In the genomic region with DNA sequence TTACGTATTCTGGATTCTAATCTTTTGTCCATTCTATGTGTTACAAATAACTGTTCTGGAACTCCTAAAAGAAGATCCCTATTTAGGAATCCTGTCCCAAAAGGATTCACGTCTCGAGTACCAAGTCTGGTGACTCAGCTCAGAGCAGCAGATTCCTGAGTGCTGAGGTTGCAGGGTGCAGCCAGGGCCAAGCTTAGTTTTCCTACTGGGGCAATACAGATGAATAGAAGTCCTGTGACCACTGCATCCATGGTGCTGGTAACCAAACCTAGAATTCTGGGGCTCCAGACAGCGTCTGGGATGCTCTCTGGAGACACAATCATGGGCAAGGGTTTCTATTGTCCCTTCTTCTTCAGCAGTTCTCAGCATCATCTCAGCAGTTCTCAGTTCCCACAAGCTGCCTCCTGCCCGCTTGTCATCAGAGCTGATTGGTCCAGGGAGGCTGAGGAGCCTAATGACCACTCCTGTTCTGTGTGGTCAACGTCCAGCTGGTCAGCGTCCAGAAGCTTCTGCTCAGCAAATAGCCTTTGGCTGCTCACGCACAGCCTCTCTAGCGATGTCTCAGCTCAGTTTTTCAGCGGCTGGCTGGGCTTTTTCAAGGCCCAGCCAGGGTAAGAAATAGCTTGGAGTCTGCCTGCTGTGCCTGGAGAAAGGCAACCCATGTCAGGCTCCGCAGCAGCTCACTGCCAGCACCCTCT, we compare ENCODE assay signal across 9 cellular contexts. TPM values are rescaled to one million over a fixed set of nuclear protein-coding genes. Genes with fewer than 3 reads are reported as not detected.
A peak's percentile ranks its signal among the peaks of the same experiment; 100 is the strongest.
DNase-seq lines count a peak whose midpoint lies in the region; ATAC-seq and TF ChIP-seq lines count a peak whose summit lies in the region.
"Had no signal": no experiment of that assay in that cellular context is flagged by ENCODE, and none has a peak within 500 bp of the region (broad histone marks: within the 10 kb centered on the region; RNA-seq: fewer than 3 reads in every experiment).

No MANE protein-coding gene starts in this region.

- no peaks in the 10 kb centered on the region for H3K9me3 Mint-ChIP-seq in endodermal cell
- no peaks in the 10 kb centered on the region for H3K9me3 Mint-ChIP-seq in T-helper 2 cell treated with Interferon-gamma antibody and Interleukin-4, amounts not matched to agents 5 μg/mL and 100 μg/mL, for 36 hours

- no peak for ATAC-seq in GM21723 (IDR thresholded peaks at IDR 0.05; ENCODE audit: unreplicated experiment)
- no peak for ATAC-seq in HG03342 (IDR thresholded peaks at IDR 0.05; ENCODE audit: unreplicated experiment)

- H3K36me3 Mint-ChIP-seq in endodermal cell (ENCODE audit: low read depth), result no peaks in the 10 kb centered on the region
- no peaks in the 10 kb centered on the region for H3K36me3 Mint-ChIP-seq in T-helper 2 cell treated with Interferon-gamma antibody and Interleukin-4, amounts not matched to agents 5 μg/mL and 100 μg/mL, for 36 hours (ENCODE audit: low read depth)

- peak; percentile 69 for DNase-seq in A172 (ENCODE audit: low spot score)
- peak; percentile 80 for DNase-seq in LHCN-M2 (ENCODE audit: low read depth)
- peak; percentile 62 for DNase-seq in endodermal cell
- DNase-seq in left kidney (ENCODE audit: low read depth, low spot score), result peak; percentile 21
- DNase-seq in T-helper 2 cell treated with Interferon-gamma antibody and Interleukin-4, amounts not matched to agents 5 μg/mL and 100 μg/mL, for 36 hours (ENCODE audit: low spot score), result no peak
- DNase-seq in cortex of kidney (lab: John Stamatoyannopoulos, UW), result no peak
- DNase-seq: testis had no signal

- H3K9me3 ChIP-seq in endodermal cell (ENCODE audit: control insufficient read depth, low read length), result no peaks in the 10 kb centered on the region
- H3K9me3 ChIP-seq: testis had no signal

- H3K27ac ChIP-seq in endodermal cell (ENCODE audit: low read depth, low read length), result no peak overlapping the region
- H3K27ac ChIP-seq: testis had no signal

- H3K4me1 Mint-ChIP-seq in endodermal cell, result no peaks in the 10 kb centered on the region
- peaks cover under 1% of the 10 kb centered on the region for H3K4me1 Mint-ChIP-seq in T-helper 2 cell treated with Interferon-gamma antibody and Interleukin-4, amounts not matched to agents 5 μg/mL and 100 μg/mL, for 36 hours (ENCODE audit: low read depth)

- H3K27me3 Mint-ChIP-seq in endodermal cell (ENCODE audit: insufficient read depth), result peaks cover 2% of the 10 kb centered on the region
- H3K27me3 Mint-ChIP-seq in T-helper 2 cell treated with Interferon-gamma antibody and Interleukin-4, amounts not matched to agents 5 μg/mL and 100 μg/mL, for 36 hours (ENCODE audit: low read depth), result peaks cover 5% of the 10 kb centered on the region

- no peak overlapping the region for H3K27ac Mint-ChIP-seq in endodermal cell
- no peak overlapping the region for H3K27ac Mint-ChIP-seq in T-helper 2 cell treated with Interferon-gamma antibody and Interleukin-4, amounts not matched to agents 5 μg/mL and 100 μg/mL, for 36 hours

- 74 to 88% methylated on average over 11 of the region's 11 CpGs for WGBS in endodermal cell (ENCODE audit: insufficient coverage in 1 of 2, insufficient read length in 1 of 2), 2 experiments

- H3K9ac ChIP-seq in endodermal cell (ENCODE audit: extremely low read depth, low read length, poor library complexity, severe bottlenecking), result no peak overlapping the region

- no peak for TF ChIP-seq CTCF in endodermal cell (conservative IDR thresholded peaks at IDR 0.05)

- H3K4me3 Mint-ChIP-seq in endodermal cell, result no peak overlapping the region
- no peak overlapping the region for H3K4me3 Mint-ChIP-seq in T-helper 2 cell treated with Interferon-gamma antibody and Interleukin-4, amounts not matched to agents 5 μg/mL and 100 μg/mL, for 36 hours

- H3K4me3 ChIP-seq in endodermal cell (ENCODE audit: low read length), result no peak overlapping the region
- H3K4me3 ChIP-seq: testis had no signal

- H3K27me3 ChIP-seq in endodermal cell (ENCODE audit: control insufficient read depth, insufficient read depth, low read length, poor library complexity, severe bottlenecking), result no peaks in the 10 kb centered on the region
- H3K27me3 ChIP-seq: testis had no signal

- no peaks in the 10 kb centered on the region for H3K36me3 ChIP-seq in endodermal cell (ENCODE audit: control insufficient read depth, insufficient read depth, low read length)

- no peaks in the 10 kb centered on the region for H3K4me1 ChIP-seq in endodermal cell (ENCODE audit: control insufficient read depth, insufficient read depth, low read length)
- H3K4me1 ChIP-seq: testis had no signal

RNA-seq across cellular contexts. Expression of a gene that starts 50.4 kb away (rescaled TPM):
- not detected in 2 replicates for total RNA-seq in A172 (2014; rRNA removed; shearing (Covaris generic))
- not detected in 2 replicates for total RNA-seq in LHCN-M2 (2014; rRNA removed)
- polyA plus RNA-seq in LHCN-M2 (2012), result not detected
- not detected for total RNA-seq in endodermal cell
- polyA plus RNA-seq in endodermal cell (2013, experiment 1 of 2), result not detected
- polyA plus RNA-seq in endodermal cell (2013, experiment 2 of 2), result not detected

Comparison
In these comparisons a context has a peak if more than half of its experiments do, and no peak if none do; other contexts are left out.
1. DNase-seq: peak in A172 (single experiment), LHCN-M2 (single experiment), endodermal cell (single experiment) and left kidney (single experiment); none in T-helper 2 cell treated with Interferon-gamma antibody and Interleukin-4, amounts not matched to agents 5 μg/mL and 100 μg/mL, for 36 hours (single experiment) and cortex of kidney (single experiment).